ENCODE assay signal across 9 cellular contexts in the genomic region with DNA sequence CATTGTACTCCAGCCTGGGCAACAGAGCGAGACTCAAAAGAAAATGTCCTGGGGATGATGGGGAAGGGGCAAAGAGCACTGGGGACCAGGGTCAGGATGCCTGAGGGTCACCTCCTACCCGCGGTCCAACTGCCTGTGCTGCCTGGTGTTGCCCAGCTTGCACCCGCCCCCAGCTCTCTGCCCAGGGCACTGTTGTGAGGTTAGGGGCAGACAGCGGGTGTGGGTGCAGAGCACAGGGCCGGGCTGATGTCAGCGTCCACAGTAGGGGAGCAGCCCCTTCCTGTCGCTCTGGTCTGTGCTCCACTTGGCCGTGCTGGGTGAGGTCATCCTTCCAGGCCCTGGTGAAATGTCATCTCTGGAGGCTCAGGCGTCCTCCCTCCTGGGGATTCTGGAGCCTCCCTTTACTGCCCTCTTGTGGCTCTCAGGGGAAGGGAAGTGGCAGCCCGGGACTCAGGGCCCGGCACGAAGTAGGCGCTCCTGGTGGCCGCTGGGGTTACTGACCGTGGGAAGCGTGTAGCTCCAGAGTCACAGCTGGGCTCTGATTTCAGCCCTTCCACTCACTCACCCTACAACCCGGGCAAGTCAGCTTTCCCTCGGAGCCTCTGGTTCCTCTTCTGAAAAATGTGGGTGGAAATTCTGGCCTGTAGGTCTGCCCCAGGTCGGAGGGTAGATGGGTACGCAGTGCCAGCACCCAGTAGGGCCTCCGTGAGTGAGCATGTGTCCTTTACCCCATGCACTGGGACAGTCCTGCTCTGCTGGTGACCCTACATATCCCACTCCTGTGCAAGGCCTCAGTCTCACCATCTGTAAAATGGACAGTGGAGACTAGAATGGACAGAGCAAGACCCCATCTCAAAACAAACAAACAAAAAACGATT. TPM values are rescaled to one million over a fixed set of nuclear protein-coding genes. Genes with fewer than 3 reads are reported as not detected.
DNase-seq lines count a peak whose midpoint lies in the region; ATAC-seq, FAIRE-seq and TF ChIP-seq lines count a peak whose summit lies in the region.
"Had no signal": no experiment of that assay in that cellular context is flagged by ENCODE, and none has a peak within 500 bp of the region (broad histone marks: within the 10 kb centered on the region; RNA-seq: fewer than 3 reads in every experiment).

No MANE protein-coding gene starts in this region.

- no TSS peak for BruUV-seq in endothelial cell of umbilical vein (replicated peaks; lab: Mats Ljungman, UMichigan)

- no peaks in the 10 kb centered on the region for H3K79me2 ChIP-seq in endothelial cell of umbilical vein (ENCODE audit: control insufficient read depth, insufficient read depth, low read length)

- peak; percentile 54 for ATAC-seq in HG03571 (IDR thresholded peaks at IDR 0.05; ENCODE audit: unreplicated experiment)

- POLR2A ChIA-PET in endothelial cell of umbilical vein (lab: Charles Lee) = no interaction called here

- H3K4me1 ChIP-seq in BE2C (peaks cover 9% of the 10 kb centered on the region), NT2/D1 (ENCODE audit: insufficient read depth, insufficient read length) (peaks cover 17% of the 10 kb centered on the region), endothelial cell of umbilical vein (ENCODE audit: control insufficient read depth, extremely low read depth, insufficient read depth, low read length) (peaks cover 7% of the 10 kb centered on the region), mucosa of stomach (ENCODE audit: control insufficient read depth, insufficient read depth, low read length) (peaks cover 29% of the 10 kb centered on the region)

- dilution Hi-C loops in endothelial cell of umbilical vein (cut with MboI; ENCODE audit: extremely low pct_ligation_motif_present, low sequenced_read_pairs) = no loop called here

- peak; percentile 92 for DNase-seq in BE2C
- DNase-seq in GM19238 (ENCODE audit: insufficient read length, low spot score) = peak; percentile 79
- DNase-seq in NT2/D1 (ENCODE audit: low read depth, low spot score) = peak; percentile 86
- DNase-seq in activated CD8-positive, alpha-beta memory T cell treated with anti-CD3 and anti-CD28 coated beads, Interleukin-2, amount 50 U/mL, for 24 hours (ENCODE audit: extremely low read depth) = peak; percentile 70
- DNase-seq in endothelial cell of umbilical vein (ENCODE audit: low read depth, low spot score) = peak; percentile 90
- DNase-seq in stimulated activated CD8-positive, alpha-beta memory T cell treated with anti-CD3 and anti-CD28 coated beads, Interleukin-7, amount 100 ng/mL, for 4 hours (ENCODE audit: low read depth in 2 of 2) = peak; percentile 67 to 72

- H4K20me1 ChIP-seq in endothelial cell of umbilical vein (replicated peaks; ENCODE audit: control insufficient read depth, extremely low read depth, insufficient read depth, low read length) = no peaks in the 10 kb centered on the region

- H3K9me3 ChIP-seq in BE2C (no peaks in the 10 kb centered on the region), NT2/D1 (ENCODE audit: insufficient read depth, low read length) (no peaks in the 10 kb centered on the region), endothelial cell of umbilical vein (replicated peaks; ENCODE audit: control insufficient read depth, insufficient read depth, low read length) (no peaks in the 10 kb centered on the region), mucosa of stomach (ENCODE audit: control insufficient read depth, low read length) (no peaks in the 10 kb centered on the region)

- intact Hi-C loops in endothelial cell of umbilical vein (cut with micrococcal nuclease) = loop anchor here (1.0 to 10.0 kb wide), 4 partner anchors 18 to 760 kb away; a partner anchor contains a TSS

- TF ChIP-seq CTCF in BE2C (IDR thresholded peaks at IDR 0.05; ENCODE audit: low read depth, low read length) (peak; percentile 100), endothelial cell of umbilical vein (IDR thresholded peaks at IDR 0.05; ENCODE audit: extremely low read depth in 1 of 2, insufficient read depth in 1 of 2, low read depth in 1 of 2, low read length in 2 of 2) (peak; percentile 100)

- H3K4me2 ChIP-seq in endothelial cell of umbilical vein (ENCODE audit: insufficient read depth, low read length) = no peak overlapping the region

- H3K9me1 ChIP-seq in endothelial cell of umbilical vein (replicated peaks; ENCODE audit: control insufficient read depth, extremely low read depth, insufficient read depth, low read length) = no peaks in the 10 kb centered on the region

- H3K4me3 ChIP-seq in BE2C (ENCODE audit: low read depth, low read length) (no peak overlapping the region), NT2/D1 (ENCODE audit: insufficient read length, low read depth) (no peak overlapping the region), endothelial cell of umbilical vein (replicated peaks in 1 of 3; ENCODE audit: insufficient read depth in 1 of 3, low read depth in 1 of 3, low read length in 3 of 3) (no peak overlapping the region), mucosa of stomach (ENCODE audit: low read length) (no peak overlapping the region)
- H3K4me3 ChIP-seq: SK-N-MC had no signal

- peak; percentile 97 for FAIRE-seq in endothelial cell of umbilical vein (lab: Jason Lieb, UNC)

- H3K27me3 ChIP-seq in BE2C (no peaks in the 10 kb centered on the region), NT2/D1 (ENCODE audit: insufficient read depth, insufficient read length) (no peaks in the 10 kb centered on the region), endothelial cell of umbilical vein (ENCODE audit: control insufficient read depth in 2 of 2, insufficient read depth in 2 of 2, low read length in 2 of 2) (no peaks in the 10 kb centered on the region), mucosa of stomach (ENCODE audit: control insufficient read depth, insufficient read depth, low read length) (no peaks in the 10 kb centered on the region)

- H3K36me3 ChIP-seq in BE2C (no peaks in the 10 kb centered on the region), NT2/D1 (ENCODE audit: insufficient read depth, insufficient read length, low read length) (no peaks in the 10 kb centered on the region), endothelial cell of umbilical vein (ENCODE audit: control insufficient read depth in 2 of 2, extremely low read depth in 1 of 2, insufficient read depth in 2 of 2, low read length in 2 of 2) (no peaks in the 10 kb centered on the region), mucosa of stomach (ENCODE audit: control insufficient read depth, insufficient read depth, low read length) (no peaks in the 10 kb centered on the region)

- H2AFZ ChIP-seq in endothelial cell of umbilical vein (ENCODE audit: low read depth, low read length) = peak overlapping the region; percentile 47

- H3K9ac ChIP-seq in NT2/D1 (ENCODE audit: insufficient read length, low read depth) = no peak overlapping the region
- no peak overlapping the region for H3K9ac ChIP-seq in endothelial cell of umbilical vein (replicated peaks; ENCODE audit: extremely low read depth, insufficient read depth, low read length)
- peak overlapping the region; percentile 8 for H3K9ac ChIP-seq in mucosa of stomach (ENCODE audit: low read length)

- no peak for TF ChIP-seq POLR2A in endothelial cell of umbilical vein (IDR thresholded peaks at IDR 0.05; ENCODE audit: low read depth, low read length)

- peak overlapping the region; percentile 7 for H3K27ac ChIP-seq in endothelial cell of umbilical vein (ENCODE audit: insufficient read depth, low read depth, low read length)
- H3K27ac ChIP-seq: SK-N-MC had no signal

- CTCF ChIA-PET in endothelial cell of umbilical vein (lab: Charles Lee) = interaction anchor here (0.6 to 4.8 kb wide), 35 partner anchors 9 to 739 kb away, joined by 3 to 35 read pairs (median 5); no protein-coding TSS in a partner anchor

TF ChIP-seq in endothelial cell of umbilical vein, 7 proteins besides CTCF, POLR2A, EP300 and RAD21:
- peak; percentile 32 for TF ChIP-seq JUN (IDR thresholded peaks at IDR 0.05; ENCODE audit: borderline replicate concordance, insufficient read depth, insufficient read length, low read depth)
- TF ChIP-seq POLR2AphosphoS5 (IDR thresholded peaks at IDR 0.05; ENCODE audit: insufficient read depth, low read depth, low read length) = no peak

RNA-seq across cellular contexts. Expression of a gene that starts 17.3 kb away (rescaled TPM):
- 8.3 TPM for polyA plus RNA-seq in BE2C (2012; ENCODE audit: insufficient read depth, insufficient read length, low read depth)
- total RNA-seq in endothelial cell of umbilical vein = 7.4 and 9.0 TPM in 2 replicates
- 4.3 and 7.4 TPM in 2 replicates for polyA plus RNA-seq in endothelial cell of umbilical vein
- polyA plus RNA-seq in endothelial cell of umbilical vein (2011; cell fraction: cytosol; rRNA removed) = 2.3 and 3.0 TPM in 2 replicates
- 4.0 and 5.3 TPM in 2 replicates for polyA plus RNA-seq in endothelial cell of umbilical vein (2011; cell fraction: nucleus; rRNA removed)
- 4.2 and 9.0 TPM in 2 replicates for polyA plus RNA-seq in endothelial cell of umbilical vein (2012)
- 3.5 and 8.0 TPM in 2 replicates for polyA minus RNA-seq in endothelial cell of umbilical vein
- 8.7 TPM for polyA minus RNA-seq in endothelial cell of umbilical vein (2011; cell fraction: cytosol; rRNA and poly(A)+ RNA removed)
- polyA minus RNA-seq in endothelial cell of umbilical vein (2011; cell fraction: nucleus; rRNA and poly(A)+ RNA removed) = 3.8 and 4.0 TPM in 2 replicates
